Comparison of ENCODE assay signal across 8 cellular contexts in the genomic region with DNA sequence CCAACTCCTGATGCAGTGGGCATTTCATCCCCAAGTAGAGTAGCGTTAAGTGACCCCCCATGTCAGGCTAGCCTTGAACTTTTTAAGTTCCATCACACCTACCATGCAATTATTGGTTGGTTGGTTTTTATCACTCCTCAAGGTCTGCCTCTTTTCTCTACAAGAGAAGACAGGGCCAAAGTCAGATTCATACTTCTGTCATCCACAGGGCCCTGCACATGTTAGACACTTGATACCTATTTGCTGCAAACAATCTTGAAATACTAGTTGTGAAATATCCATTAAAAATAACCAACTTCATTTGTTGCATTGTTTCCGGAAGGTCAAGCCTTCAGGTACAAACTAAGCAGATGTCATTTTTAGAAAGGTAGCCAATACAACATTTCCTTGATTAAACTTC. TPM values are rescaled to one million over a fixed set of nuclear protein-coding genes. Genes with fewer than 3 reads are reported as not detected.
DNase-seq lines count a peak whose midpoint lies in the region; ATAC-seq and TF ChIP-seq lines count a peak whose summit lies in the region.

No MANE protein-coding gene starts in this region.

- TF ChIP-seq CTCF in DND-41 (IDR thresholded peaks at IDR 0.05; ENCODE audit: borderline replicate concordance, extremely low read depth, low read length, poor library complexity, severe bottlenecking), result no peak
- TF ChIP-seq CTCF in MM.1S (IDR thresholded peaks at IDR 0.05; ENCODE audit: low read length), result no peak
- no peak for TF ChIP-seq CTCF in dorsolateral prefrontal cortex (IDR thresholded peaks at IDR 0.05 in 54 of 56, conservative IDR thresholded peaks at IDR 0.05 in 2 of 56; ENCODE audit: low read depth in 1 of 56, partially characterized antibody in 56 of 56)
- no peak for TF ChIP-seq CTCF in neural progenitor cell (IDR thresholded peaks at IDR 0.05)

- H3K4me3 Mint-ChIP-seq in neural progenitor cell, result peak overlapping the region; percentile 95

- H3K27ac Mint-ChIP-seq in neural progenitor cell, result no peak overlapping the region

- no peak for ATAC-seq in DND-41 (ENCODE audit: insufficient read depth, low read depth)
- no peak for ATAC-seq in GM19035 (IDR thresholded peaks at IDR 0.05; ENCODE audit: unreplicated experiment)

- no peaks in the 10 kb centered on the region for H3K27me3 Mint-ChIP-seq in neural progenitor cell (ENCODE audit: insufficient read depth, low read depth)

- peaks cover 7% of the 10 kb centered on the region; the same call in 1 of the 2 replicates for H3F3A ChIP-seq in MM.1S (ENCODE audit: insufficient read depth, low read length)
- no peaks in the 10 kb centered on the region for H3F3A ChIP-seq in neural progenitor cell (ENCODE audit: low read depth)

- H3K9me3 ChIP-seq in DND-41 (ENCODE audit: insufficient read depth, low read length, severe bottlenecking), result no peaks in the 10 kb centered on the region
- no peaks in the 10 kb centered on the region for H3K9me3 ChIP-seq in MM.1S (replicated peaks; ENCODE audit: insufficient read depth, low read length)
- no peaks in the 10 kb centered on the region for H3K9me3 ChIP-seq in neural progenitor cell (ENCODE audit: low read depth)

- H3K36me3 ChIP-seq in DND-41 (ENCODE audit: insufficient read depth, low read length) (no peaks in the 10 kb centered on the region), MM.1S (replicated peaks; ENCODE audit: insufficient read depth, low read length) (no peaks in the 10 kb centered on the region), neural progenitor cell (no peaks in the 10 kb centered on the region)

- H2AFZ ChIP-seq in DND-41 (ENCODE audit: low read depth, low read length), result no peak overlapping the region
- H2AFZ ChIP-seq in MM.1S (ENCODE audit: low read length), result no peak overlapping the region
- H2AFZ ChIP-seq in neural progenitor cell (replicated peaks), result no peak overlapping the region

- H3K9me3 Mint-ChIP-seq in neural progenitor cell, result no peaks in the 10 kb centered on the region

- no peak for DNase-seq in DND-41
- no peak for DNase-seq in MM.1S
- DNase-seq in dorsolateral prefrontal cortex, result no peak
- no peak for DNase-seq in neural progenitor cell (ENCODE audit: low spot score)
- DNase-seq in DMS 273 treated with DMSO at 0.1 percent for 48 hours (lab: John Stamatoyannopoulos, UW), result no peak
- DNase-seq in HPDE6-E6E7 (ENCODE audit: extremely low spot score), result no peak
- no peak for DNase-seq in AG20443 (ENCODE audit: low spot score)

- H3K27me3 ChIP-seq in DND-41 (ENCODE audit: insufficient read depth, low read length, poor library complexity), result no peaks in the 10 kb centered on the region
- no peaks in the 10 kb centered on the region for H3K27me3 ChIP-seq in MM.1S (replicated peaks; ENCODE audit: insufficient read depth, low read length)
- H3K27me3 ChIP-seq in dorsolateral prefrontal cortex, result no peaks in the 10 kb centered on the region
- H3K27me3 ChIP-seq in neural progenitor cell, result no peaks in the 10 kb centered on the region

- H3K27ac ChIP-seq in DND-41 (ENCODE audit: low read length), result no peak overlapping the region
- H3K27ac ChIP-seq in MM.1S (ENCODE audit: low read length), result no peak overlapping the region
- H3K27ac ChIP-seq in dorsolateral prefrontal cortex, result peak overlapping the region in 1 of 59 donors; percentile 81
- no peak overlapping the region for H3K27ac ChIP-seq in neural progenitor cell

- H3K9ac ChIP-seq in DND-41 (ENCODE audit: low read depth, low read length), result peak overlapping the region; percentile 59; the same call in 1 of the 2 replicates
- H3K9ac ChIP-seq in MM.1S (ENCODE audit: low read length), result peak overlapping the region; percentile 78
- no peak overlapping the region for H3K9ac ChIP-seq in neural progenitor cell

- H3K4me1 ChIP-seq in DND-41 (ENCODE audit: insufficient read depth, low read length) (peaks cover 23% of the 10 kb centered on the region), MM.1S (ENCODE audit: low read length) (peaks cover 13% of the 10 kb centered on the region), neural progenitor cell (peaks cover 11% of the 10 kb centered on the region)

- peak overlapping the region; percentile 77 for H3K4me2 ChIP-seq in DND-41 (ENCODE audit: insufficient read depth, low read length)
- H3K4me2 ChIP-seq in MM.1S (ENCODE audit: low read depth, low read length), result peak overlapping the region; percentile 96
- peak overlapping the region; percentile 92 for H3K4me2 ChIP-seq in neural progenitor cell

- H3K4me1 Mint-ChIP-seq in neural progenitor cell, result peaks cover 17% of the 10 kb centered on the region

- no peaks in the 10 kb centered on the region for H3K9me2 ChIP-seq in MM.1S (replicated peaks; ENCODE audit: insufficient read depth, low read length)

- peak overlapping the region in 1 of 2 experiments; percentile 69; a peak in 3 of 4 replicates for H3K4me3 ChIP-seq in DND-41 (ENCODE audit: low read depth in 1 of 2, low read length in 2 of 2)
- H3K4me3 ChIP-seq in MM.1S (ENCODE audit: low read length), result peak overlapping the region; percentile 70
- peak overlapping the region in 36 of 59 donors; percentile 66 to 98 (median 88) for H3K4me3 ChIP-seq in dorsolateral prefrontal cortex
- H3K4me3 ChIP-seq in neural progenitor cell, result peak overlapping the region; percentile 61

- peaks cover 22% of the 10 kb centered on the region for H3K79me2 ChIP-seq in DND-41 (ENCODE audit: insufficient read depth, low read length)
- peaks cover 50% of the 10 kb centered on the region for H3K79me2 ChIP-seq in MM.1S (ENCODE audit: low read length)
- peaks cover 52% of the 10 kb centered on the region for H3K79me2 ChIP-seq in neural progenitor cell (ENCODE audit: low read depth)

- H3K36me3 Mint-ChIP-seq in neural progenitor cell, result no peaks in the 10 kb centered on the region

- H4K20me1 ChIP-seq in DND-41 (ENCODE audit: insufficient read depth, low read length), result no peaks in the 10 kb centered on the region
- no peaks in the 10 kb centered on the region for H4K20me1 ChIP-seq in MM.1S (ENCODE audit: insufficient read depth, low read length)
- H4K20me1 ChIP-seq in neural progenitor cell (ENCODE audit: low read depth), result no peaks in the 10 kb centered on the region

- intact Hi-C loops in dorsolateral prefrontal cortex (cut with DNase I), result loop anchor here (5.0 to 10.0 kb wide), 3 partner anchors 443 to 886 kb away; a partner anchor contains a TSS

RNA-seq across cellular contexts. Expression of a gene that starts 1.2 kb away (rescaled TPM):
- total RNA-seq in dorsolateral prefrontal cortex (10 to 100 TPM; 13.7 to 69.0 (median 39.0) TPM), neural progenitor cell (ENCODE audit: low replicate concordance) (32.8 and 56.3 TPM in 2 replicates)
